1 cellular context compared by ENCODE assay signal in genomic region chr6:111572216-111572706, GRCh38.
TF ChIP-seq lines count a peak whose summit lies in the region.

No MANE protein-coding gene starts in this region.

TF ChIP-seq in HepG2, 621 proteins besides CTCF, POLR2A, EP300 and RAD21 (continued from another document and continues in another):
- TF ChIP-seq, protein P1, sequence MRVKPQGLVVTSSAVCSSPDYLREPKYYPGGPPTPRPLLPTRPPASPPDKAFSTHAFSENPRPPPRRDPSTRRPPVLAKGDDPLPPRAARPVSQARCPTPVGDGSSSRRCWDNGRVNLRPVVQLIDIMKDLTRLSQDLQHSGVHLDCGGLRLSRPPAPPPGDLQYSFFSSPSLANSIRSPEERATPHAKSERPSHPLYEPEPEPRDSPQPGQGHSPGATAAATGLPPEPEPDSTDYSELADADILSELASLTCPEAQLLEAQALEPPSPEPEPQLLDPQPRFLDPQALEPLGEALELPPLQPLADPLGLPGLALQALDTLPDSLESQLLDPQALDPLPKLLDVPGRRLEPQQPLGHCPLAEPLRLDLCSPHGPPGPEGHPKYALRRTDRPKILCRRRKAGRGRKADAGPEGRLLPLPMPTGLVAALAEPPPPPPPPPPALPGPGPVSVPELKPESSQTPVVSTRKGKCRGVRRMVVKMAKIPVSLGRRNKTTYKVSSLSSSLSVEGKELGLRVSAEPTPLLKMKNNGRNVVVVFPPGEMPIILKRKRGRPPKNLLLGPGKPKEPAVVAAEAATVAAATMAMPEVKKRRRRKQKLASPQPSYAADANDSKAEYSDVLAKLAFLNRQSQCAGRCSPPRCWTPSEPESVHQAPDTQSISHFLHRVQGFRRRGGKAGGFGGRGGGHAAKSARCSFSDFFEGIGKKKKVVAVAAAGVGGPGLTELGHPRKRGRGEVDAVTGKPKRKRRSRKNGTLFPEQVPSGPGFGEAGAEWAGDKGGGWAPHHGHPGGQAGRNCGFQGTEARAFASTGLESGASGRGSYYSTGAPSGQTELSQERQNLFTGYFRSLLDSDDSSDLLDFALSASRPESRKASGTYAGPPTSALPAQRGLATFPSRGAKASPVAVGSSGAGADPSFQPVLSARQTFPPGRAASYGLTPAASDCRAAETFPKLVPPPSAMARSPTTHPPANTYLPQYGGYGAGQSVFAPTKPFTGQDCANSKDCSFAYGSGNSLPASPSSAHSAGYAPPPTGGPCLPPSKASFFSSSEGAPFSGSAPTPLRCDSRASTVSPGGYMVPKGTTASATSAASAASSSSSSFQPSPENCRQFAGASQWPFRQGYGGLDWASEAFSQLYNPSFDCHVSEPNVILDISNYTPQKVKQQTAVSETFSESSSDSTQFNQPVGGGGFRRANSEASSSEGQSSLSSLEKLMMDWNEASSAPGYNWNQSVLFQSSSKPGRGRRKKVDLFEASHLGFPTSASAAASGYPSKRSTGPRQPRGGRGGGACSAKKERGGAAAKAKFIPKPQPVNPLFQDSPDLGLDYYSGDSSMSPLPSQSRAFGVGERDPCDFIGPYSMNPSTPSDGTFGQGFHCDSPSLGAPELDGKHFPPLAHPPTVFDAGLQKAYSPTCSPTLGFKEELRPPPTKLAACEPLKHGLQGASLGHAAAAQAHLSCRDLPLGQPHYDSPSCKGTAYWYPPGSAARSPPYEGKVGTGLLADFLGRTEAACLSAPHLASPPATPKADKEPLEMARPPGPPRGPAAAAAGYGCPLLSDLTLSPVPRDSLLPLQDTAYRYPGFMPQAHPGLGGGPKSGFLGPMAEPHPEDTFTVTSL (CRISPR knock-in tag; IDR thresholded peaks at IDR 0.05; ENCODE audit: borderline replicate concordance) = peak; percentile 65; the same call in 1 of the 2 replicates
- TF ChIP-seq MAZ (IDR thresholded peaks at IDR 0.05; ENCODE audit: borderline replicate concordance, low read depth, low read length) (no peak), MAZ (CRISPR knock-in tag; IDR thresholded peaks at IDR 0.05; ENCODE audit: low read depth) (0 out of 2 replicates have a peak, but pooled peaks have one; percentile 41), ATF5 (CRISPR knock-in tag; IDR thresholded peaks at IDR 0.05; ENCODE audit: low read depth) (no peak), ZNF777 (CRISPR knock-in tag; IDR thresholded peaks at IDR 0.05) (no peak), ZNF879 (CRISPR knock-in tag; IDR thresholded peaks at IDR 0.05) (no peak), ISL2 (CRISPR knock-in tag; IDR thresholded peaks at IDR 0.05) (peak; percentile 71; the same call in 1 of the 2 replicates), ZNF678 (CRISPR knock-in tag; IDR thresholded peaks at IDR 0.05) (0 out of 2 replicates have a peak, but pooled peaks have one; percentile 33), ZFP36L2 (CRISPR knock-in tag; IDR thresholded peaks at IDR 0.05) (no peak), TRIM24 (CRISPR knock-in tag; IDR thresholded peaks at IDR 0.05) (no peak), ZBTB49 (CRISPR knock-in tag; IDR thresholded peaks at IDR 0.05; ENCODE audit: borderline replicate concordance) (no peak), ZNF557 (CRISPR knock-in tag; IDR thresholded peaks at IDR 0.05) (no peak), SETDB1 (CRISPR knock-in tag; IDR thresholded peaks at IDR 0.05; ENCODE audit: borderline replicate concordance) (no peak), ZNF446 (CRISPR knock-in tag; IDR thresholded peaks at IDR 0.05) (no peak), ZNF407 (CRISPR knock-in tag; IDR thresholded peaks at IDR 0.05; ENCODE audit: not compliant biosample characterization) (no peak), ZNF335 (CRISPR knock-in tag; IDR thresholded peaks at IDR 0.05) (peak; percentile 96), ZNF225 (CRISPR knock-in tag; IDR thresholded peaks at IDR 0.05) (no peak), USF2 (IDR thresholded peaks at IDR 0.05; ENCODE audit: low read depth, low read length) (no peak), USF2 (CRISPR knock-in tag; IDR thresholded peaks at IDR 0.05; ENCODE audit: borderline replicate concordance) (no peak), HNF1B (CRISPR knock-in tag; IDR thresholded peaks at IDR 0.05) (peak; percentile 73), ZKSCAN8 (CRISPR knock-in tag; IDR thresholded peaks at IDR 0.05; ENCODE audit: borderline replicate concordance) (peak; percentile 44; the same call in 1 of the 2 replicates)
- TF ChIP-seq, protein P2, sequence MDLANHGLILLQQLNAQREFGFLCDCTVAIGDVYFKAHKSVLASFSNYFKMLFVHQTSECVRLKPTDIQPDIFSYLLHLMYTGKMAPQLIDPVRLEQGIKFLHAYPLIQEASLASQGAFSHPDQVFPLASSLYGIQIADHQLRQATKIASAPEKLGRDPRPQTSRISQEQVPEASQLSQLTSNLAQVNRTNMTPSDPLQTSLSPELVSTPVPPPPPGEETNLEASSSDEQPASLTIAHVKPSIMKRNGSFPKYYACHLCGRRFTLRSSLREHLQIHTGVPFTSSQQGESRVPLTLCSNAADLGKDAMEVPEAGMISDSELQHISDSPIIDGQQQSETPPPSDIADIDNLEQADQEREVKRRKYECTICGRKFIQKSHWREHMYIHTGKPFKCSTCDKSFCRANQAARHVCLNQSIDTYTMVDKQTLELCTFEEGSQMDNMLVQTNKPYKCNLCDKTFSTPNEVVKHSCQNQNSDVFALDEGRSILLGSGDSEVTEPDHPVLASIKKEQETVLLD (CRISPR knock-in tag; IDR thresholded peaks at IDR 0.05; ENCODE audit: low read depth) = no peak
- TF ChIP-seq, protein P3, sequence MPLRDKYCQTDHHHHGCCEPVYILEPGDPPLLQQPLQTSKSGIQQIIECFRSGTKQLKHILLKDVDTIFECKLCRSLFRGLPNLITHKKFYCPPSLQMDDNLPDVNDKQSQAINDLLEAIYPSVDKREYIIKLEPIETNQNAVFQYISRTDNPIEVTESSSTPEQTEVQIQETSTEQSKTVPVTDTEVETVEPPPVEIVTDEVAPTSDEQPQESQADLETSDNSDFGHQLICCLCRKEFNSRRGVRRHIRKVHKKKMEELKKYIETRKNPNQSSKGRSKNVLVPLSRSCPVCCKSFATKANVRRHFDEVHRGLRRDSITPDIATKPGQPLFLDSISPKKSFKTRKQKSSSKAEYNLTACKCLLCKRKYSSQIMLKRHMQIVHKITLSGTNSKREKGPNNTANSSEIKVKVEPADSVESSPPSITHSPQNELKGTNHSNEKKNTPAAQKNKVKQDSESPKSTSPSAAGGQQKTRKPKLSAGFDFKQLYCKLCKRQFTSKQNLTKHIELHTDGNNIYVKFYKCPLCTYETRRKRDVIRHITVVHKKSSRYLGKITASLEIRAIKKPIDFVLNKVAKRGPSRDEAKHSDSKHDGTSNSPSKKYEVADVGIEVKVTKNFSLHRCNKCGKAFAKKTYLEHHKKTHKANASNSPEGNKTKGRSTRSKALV (CRISPR knock-in tag; IDR thresholded peaks at IDR 0.05) = no peak
